In the genomic region with DNA sequence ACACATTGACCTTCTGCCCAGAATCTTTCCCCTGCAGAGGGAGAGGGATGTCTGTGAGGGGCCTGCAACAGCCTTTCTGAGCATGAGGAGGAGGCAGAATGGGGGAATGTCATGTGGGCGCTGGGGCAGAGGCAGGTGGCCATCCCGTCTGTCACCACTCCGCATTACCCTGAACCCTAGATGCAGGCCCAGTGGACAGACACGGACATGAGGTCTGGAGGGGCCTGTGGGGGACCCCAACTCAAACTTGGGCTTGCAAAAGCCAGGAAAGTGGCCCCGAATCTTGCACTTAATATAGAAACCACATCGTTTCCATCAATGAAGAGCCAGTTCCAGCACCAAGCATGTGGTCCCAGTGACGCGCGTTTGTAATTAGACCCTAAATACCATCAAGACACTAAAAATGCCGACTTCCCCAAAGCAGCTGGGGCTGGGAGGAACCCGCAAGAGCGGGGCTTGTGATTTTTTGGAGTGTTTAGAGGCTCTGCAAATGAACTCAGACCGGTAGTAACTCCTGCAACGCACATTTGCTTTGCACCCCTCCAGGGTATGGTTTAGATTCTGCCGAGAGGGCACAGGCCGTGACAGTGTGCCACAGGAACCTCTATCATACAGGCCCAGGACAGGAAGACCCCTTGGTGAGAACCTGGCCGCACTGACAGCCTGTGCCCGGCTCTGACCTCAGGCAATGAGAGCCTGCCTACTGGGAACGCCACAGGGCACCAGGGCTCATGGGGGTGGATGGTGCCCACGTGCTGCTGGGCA, we compare ENCODE assay signal across 1 cellular context.
TF ChIP-seq lines count a peak whose summit lies in the region.

No MANE protein-coding gene starts in this region.

TF ChIP-seq in HepG2, 621 proteins besides CTCF, POLR2A, EP300 and RAD21 (continued from another document):
- TF ChIP-seq, protein P1, sequence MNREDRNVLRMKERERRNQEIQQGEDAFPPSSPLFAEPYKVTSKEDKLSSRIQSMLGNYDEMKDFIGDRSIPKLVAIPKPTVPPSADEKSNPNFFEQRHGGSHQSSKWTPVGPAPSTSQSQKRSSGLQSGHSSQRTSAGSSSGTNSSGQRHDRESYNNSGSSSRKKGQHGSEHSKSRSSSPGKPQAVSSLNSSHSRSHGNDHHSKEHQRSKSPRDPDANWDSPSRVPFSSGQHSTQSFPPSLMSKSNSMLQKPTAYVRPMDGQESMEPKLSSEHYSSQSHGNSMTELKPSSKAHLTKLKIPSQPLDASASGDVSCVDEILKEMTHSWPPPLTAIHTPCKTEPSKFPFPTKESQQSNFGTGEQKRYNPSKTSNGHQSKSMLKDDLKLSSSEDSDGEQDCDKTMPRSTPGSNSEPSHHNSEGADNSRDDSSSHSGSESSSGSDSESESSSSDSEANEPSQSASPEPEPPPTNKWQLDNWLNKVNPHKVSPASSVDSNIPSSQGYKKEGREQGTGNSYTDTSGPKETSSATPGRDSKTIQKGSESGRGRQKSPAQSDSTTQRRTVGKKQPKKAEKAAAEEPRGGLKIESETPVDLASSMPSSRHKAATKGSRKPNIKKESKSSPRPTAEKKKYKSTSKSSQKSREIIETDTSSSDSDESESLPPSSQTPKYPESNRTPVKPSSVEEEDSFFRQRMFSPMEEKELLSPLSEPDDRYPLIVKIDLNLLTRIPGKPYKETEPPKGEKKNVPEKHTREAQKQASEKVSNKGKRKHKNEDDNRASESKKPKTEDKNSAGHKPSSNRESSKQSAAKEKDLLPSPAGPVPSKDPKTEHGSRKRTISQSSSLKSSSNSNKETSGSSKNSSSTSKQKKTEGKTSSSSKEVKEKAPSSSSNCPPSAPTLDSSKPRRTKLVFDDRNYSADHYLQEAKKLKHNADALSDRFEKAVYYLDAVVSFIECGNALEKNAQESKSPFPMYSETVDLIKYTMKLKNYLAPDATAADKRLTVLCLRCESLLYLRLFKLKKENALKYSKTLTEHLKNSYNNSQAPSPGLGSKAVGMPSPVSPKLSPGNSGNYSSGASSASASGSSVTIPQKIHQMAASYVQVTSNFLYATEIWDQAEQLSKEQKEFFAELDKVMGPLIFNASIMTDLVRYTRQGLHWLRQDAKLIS (CRISPR knock-in tag; IDR thresholded peaks at IDR 0.05) = no peak
- TF ChIP-seq NFATC3 (CRISPR knock-in tag; IDR thresholded peaks at IDR 0.05) = no peak
- no peak for TF ChIP-seq TEAD3 (CRISPR knock-in tag; optimal IDR thresholded peaks at IDR 0.05; ENCODE audit: borderline replicate concordance)
- TF ChIP-seq, protein P2, sequence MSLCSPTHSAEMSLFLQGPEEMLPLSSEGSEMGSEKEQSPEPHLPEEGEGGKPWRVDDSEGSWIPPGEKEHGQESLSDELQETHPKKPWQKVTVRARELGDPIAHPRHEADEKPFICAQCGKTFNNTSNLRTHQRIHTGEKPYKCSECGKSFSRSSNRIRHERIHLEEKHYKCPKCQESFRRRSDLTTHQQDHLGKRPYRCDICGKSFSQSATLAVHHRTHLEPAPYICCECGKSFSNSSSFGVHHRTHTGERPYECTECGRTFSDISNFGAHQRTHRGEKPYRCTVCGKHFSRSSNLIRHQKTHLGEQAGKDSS (CRISPR knock-in tag; IDR thresholded peaks at IDR 0.05; ENCODE audit: borderline replicate concordance, low read depth) = no peak
- TF ChIP-seq KLF15 (CRISPR knock-in tag; IDR thresholded peaks at IDR 0.05; ENCODE audit: borderline replicate concordance) = no peak
- TF ChIP-seq FOXM1 (CRISPR knock-in tag; IDR thresholded peaks at IDR 0.05) = no peak
